ENCODE assay signal across 15 cellular contexts in the genomic region with DNA sequence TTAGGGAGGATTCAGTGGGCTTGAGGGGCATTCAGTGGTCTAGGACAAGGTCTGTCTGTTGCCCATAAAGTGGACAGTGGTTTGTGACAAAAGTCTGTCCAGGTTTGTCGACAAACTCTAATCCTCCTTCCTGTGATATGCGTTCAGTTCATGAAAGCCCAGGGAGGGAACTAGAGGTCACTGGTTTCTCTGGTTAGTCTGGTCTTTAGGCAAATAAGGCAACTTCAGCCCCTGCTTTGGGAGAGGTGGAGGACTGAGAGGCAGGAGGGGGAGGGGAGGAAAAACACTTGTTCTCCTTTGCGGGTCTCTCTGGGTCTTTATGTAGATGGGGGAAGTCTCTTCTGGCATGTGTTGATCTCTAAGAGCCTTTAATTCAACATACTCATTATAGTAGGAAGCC.
DNase-seq lines count a peak whose midpoint lies in the region; TF ChIP-seq lines count a peak whose summit lies in the region.
"Had no signal": no experiment of that assay in that cellular context is flagged by ENCODE, and none has a peak within 500 bp of the region (broad histone marks: within the 10 kb centered on the region; RNA-seq: fewer than 3 reads in every experiment).

No MANE protein-coding gene starts in this region.

- H3K27ac Mint-ChIP-seq in chondrocyte (ENCODE audit: unreplicated experiment), result no peak overlapping the region
- peak overlapping the region; percentile 9 for H3K27ac Mint-ChIP-seq in neural progenitor cell
- H3K27ac Mint-ChIP-seq in activated T-helper 1 cell treated with anti-CD3 and anti-CD28 coated beads, Interleukin-12 subunit alpha, Interleukin-12 subunit beta, Interleukin-2, Interleukin-4 antibody, amounts not matched to agents 30 ng/mL and 10 ng/mL and 1 ng/mL, durations not matched to agents 14 hours and 24 hours and 36 hours, result no peak overlapping the region

- peak; percentile 47 for DNase-seq in DMS53 (lab: John Stamatoyannopoulos, UW)
- DNase-seq in NCI-H526 (lab: John Stamatoyannopoulos, UW), result peak; percentile 63 to 86
- peak; percentile 1 for DNase-seq in chondrocyte (ENCODE audit: low spot score)
- peak; percentile 29 for DNase-seq in neural progenitor cell (ENCODE audit: low spot score)
- no peak for DNase-seq in activated T-helper 1 cell treated with anti-CD3 and anti-CD28 coated beads, Interleukin-12 subunit alpha, Interleukin-12 subunit beta, Interleukin-2, Interleukin-4 antibody, amounts not matched to agents 30 ng/mL and 10 ng/mL and 1 ng/mL, durations not matched to agents 14 hours and 24 hours and 36 hours (ENCODE audit: low spot score)
- no peak for DNase-seq in ureter (ENCODE audit: low spot score)
- no peak for DNase-seq in KBM-7
- DNase-seq: DMS 273 treated with DMSO at 0.1 percent for 48 hours, NCI-H1930, NCI-H2171, NCI-H446, NCI-H748 treated with DMSO at 0.1 percent for 48 hours, SK-N-SH had no signal

- H3K27ac ChIP-seq in neural progenitor cell, result no peak overlapping the region
- H3K27ac ChIP-seq: BLaER1 treated with 17β-estradiol and CSF1 and Interleukin-3, amounts not matched to agents 10 nM and 100 nM had no signal

- H3K79me2 ChIP-seq in neural progenitor cell (ENCODE audit: low read depth), result no peaks in the 10 kb centered on the region

- H3K27me3 Mint-ChIP-seq in chondrocyte (ENCODE audit: low read depth), result peaks cover 16% of the 10 kb centered on the region
- peaks cover 42% of the 10 kb centered on the region for H3K27me3 Mint-ChIP-seq in neural progenitor cell (ENCODE audit: insufficient read depth, low read depth)
- peaks cover 1% of the 10 kb centered on the region for H3K27me3 Mint-ChIP-seq in activated T-helper 1 cell treated with anti-CD3 and anti-CD28 coated beads, Interleukin-12 subunit alpha, Interleukin-12 subunit beta, Interleukin-2, Interleukin-4 antibody, amounts not matched to agents 30 ng/mL and 10 ng/mL and 1 ng/mL, durations not matched to agents 14 hours and 24 hours and 36 hours (ENCODE audit: insufficient read depth)

- H3K4me1 Mint-ChIP-seq in chondrocyte (ENCODE audit: low read depth) (peaks cover 4% of the 10 kb centered on the region), neural progenitor cell (peaks cover 12% of the 10 kb centered on the region)
- H3K4me1 Mint-ChIP-seq in activated T-helper 1 cell treated with anti-CD3 and anti-CD28 coated beads, Interleukin-12 subunit alpha, Interleukin-12 subunit beta, Interleukin-2, Interleukin-4 antibody, amounts not matched to agents 30 ng/mL and 10 ng/mL and 1 ng/mL, durations not matched to agents 14 hours and 24 hours and 36 hours (ENCODE audit: low read depth), result no peaks in the 10 kb centered on the region

- no peak overlapping the region for H3K9ac ChIP-seq in neural progenitor cell
- H3K9ac ChIP-seq: BLaER1 treated with 17β-estradiol and CSF1 and Interleukin-3, amounts not matched to agents 10 nM and 100 nM; SK-N-SH had no signal

- H3K4me3 ChIP-seq in neural progenitor cell, result no peak overlapping the region
- H3K4me3 ChIP-seq: BLaER1 treated with 17β-estradiol and CSF1 and Interleukin-3, amounts not matched to agents 10 nM and 100 nM; HAP-1 had no signal

- no peaks in the 10 kb centered on the region for H3K27me3 ChIP-seq in neural progenitor cell
- H3K27me3 ChIP-seq: BLaER1 treated with 17β-estradiol and CSF1 and Interleukin-3, amounts not matched to agents 10 nM and 100 nM had no signal

- H3K4me1 ChIP-seq in neural progenitor cell, result peaks cover 17% of the 10 kb centered on the region
- H3K4me1 ChIP-seq: HAP-1 had no signal

- H2AFZ ChIP-seq in neural progenitor cell (replicated peaks), result no peak overlapping the region

- H3K4me3 Mint-ChIP-seq in chondrocyte (ENCODE audit: unreplicated experiment), result no peak overlapping the region
- H3K4me3 Mint-ChIP-seq in neural progenitor cell, result no peak overlapping the region
- H3K4me3 Mint-ChIP-seq in activated T-helper 1 cell treated with anti-CD3 and anti-CD28 coated beads, Interleukin-12 subunit alpha, Interleukin-12 subunit beta, Interleukin-2, Interleukin-4 antibody, amounts not matched to agents 30 ng/mL and 10 ng/mL and 1 ng/mL, durations not matched to agents 14 hours and 24 hours and 36 hours, result no peak overlapping the region

- H3F3A ChIP-seq in neural progenitor cell (ENCODE audit: low read depth), result no peaks in the 10 kb centered on the region

- in situ Hi-C loops in KBM-7 (cut with MboI; ENCODE audit: low pct_unique_long_range_greater_than_20kb, low sequenced_read_pairs), result no loop called here

- intact Hi-C loops in activated T-helper 1 cell treated with anti-CD3 and anti-CD28 coated beads, Interleukin-12 subunit alpha, Interleukin-12 subunit beta, Interleukin-2, Interleukin-4 antibody, amounts not matched to agents 30 ng/mL and 10 ng/mL and 1 ng/mL, durations not matched to agents 14 hours and 24 hours and 36 hours (cut with micrococcal nuclease), result no loop called here

- H3K36me3 ChIP-seq in neural progenitor cell, result no peaks in the 10 kb centered on the region
- H3K36me3 ChIP-seq: BLaER1 treated with 17β-estradiol and CSF1 and Interleukin-3, amounts not matched to agents 10 nM and 100 nM; HAP-1 had no signal

- no peaks in the 10 kb centered on the region for H3K9me3 ChIP-seq in neural progenitor cell (ENCODE audit: low read depth)
- H3K9me3 ChIP-seq: HAP-1, SK-N-SH had no signal

- TF ChIP-seq CTCF in chondrocyte (IDR thresholded peaks at IDR 0.05) (no peak), neural progenitor cell (IDR thresholded peaks at IDR 0.05) (no peak)

- H3K9me3 Mint-ChIP-seq in chondrocyte (ENCODE audit: low read depth) (no peaks in the 10 kb centered on the region), neural progenitor cell (peaks cover 5% of the 10 kb centered on the region)
- no peaks in the 10 kb centered on the region for H3K9me3 Mint-ChIP-seq in activated T-helper 1 cell treated with anti-CD3 and anti-CD28 coated beads, Interleukin-12 subunit alpha, Interleukin-12 subunit beta, Interleukin-2, Interleukin-4 antibody, amounts not matched to agents 30 ng/mL and 10 ng/mL and 1 ng/mL, durations not matched to agents 14 hours and 24 hours and 36 hours

- no peaks in the 10 kb centered on the region for H3K36me3 Mint-ChIP-seq in chondrocyte (ENCODE audit: low read depth)
- no peaks in the 10 kb centered on the region for H3K36me3 Mint-ChIP-seq in neural progenitor cell
- H3K36me3 Mint-ChIP-seq in activated T-helper 1 cell treated with anti-CD3 and anti-CD28 coated beads, Interleukin-12 subunit alpha, Interleukin-12 subunit beta, Interleukin-2, Interleukin-4 antibody, amounts not matched to agents 30 ng/mL and 10 ng/mL and 1 ng/mL, durations not matched to agents 14 hours and 24 hours and 36 hours (ENCODE audit: low read depth), result peaks cover 2% of the 10 kb centered on the region

- H4K20me1 ChIP-seq in neural progenitor cell (ENCODE audit: low read depth), result no peaks in the 10 kb centered on the region

- peak overlapping the region; percentile 14 for H3K4me2 ChIP-seq in neural progenitor cell
- H3K4me2 ChIP-seq: BLaER1 treated with 17β-estradiol and CSF1 and Interleukin-3, amounts not matched to agents 10 nM and 100 nM; SK-N-SH had no signal

Comparison
In these comparisons a context has a peak if more than half of its experiments do, and no peak if none do; other contexts are left out.
1. DNase-seq: peak in DMS53 (single experiment), NCI-H526 (2 of 2), chondrocyte (single experiment) and neural progenitor cell (single experiment); none in activated T-helper 1 cell treated with anti-CD3 and anti-CD28 coated beads, Interleukin-12 subunit alpha, Interleukin-12 subunit beta, Interleukin-2, Interleukin-4 antibody, amounts not matched to agents 30 ng/mL and 10 ng/mL and 1 ng/mL, durations not matched to agents 14 hours and 24 hours and 36 hours (single experiment), ureter (single experiment) and KBM-7 (single experiment).